ENCODE assay signal across 10 cellular contexts in genomic region chr3:51621091-51621892, GRCh38. TPM values are rescaled to one million over a fixed set of nuclear protein-coding genes. Genes with fewer than 3 reads are reported as not detected.
DNase-seq lines count a peak whose midpoint lies in the region; ATAC-seq and TF ChIP-seq lines count a peak whose summit lies in the region.
"Had no signal": no experiment of that assay in that cellular context is flagged by ENCODE, and none has a peak within 500 bp of the region (broad histone marks: within the 10 kb centered on the region; RNA-seq: fewer than 3 reads in every experiment).

No MANE protein-coding gene starts in this region.

- no peaks in the 10 kb centered on the region for H3K9me3 ChIP-seq in gastrocnemius medialis

- ATAC-seq in left cardiac atrium (peak; percentile 69 to 82), gastrocnemius medialis (peak; percentile 82 to 90), GM19463 (IDR thresholded peaks at IDR 0.05; ENCODE audit: unreplicated experiment) (no peak), HG02973 (IDR thresholded peaks at IDR 0.05; ENCODE audit: unreplicated experiment) (no peak)

- in situ Hi-C loops in G401 (cut with HindIII; ENCODE audit: low sequenced_read_pairs) (no loop called here), gastrocnemius medialis (cut with MboI; ENCODE audit: low sequenced_read_pairs in 4 of 4) (no loop called here)

- no peaks in the 10 kb centered on the region for H3K27me3 ChIP-seq in gastrocnemius medialis
- H3K27me3 ChIP-seq: dorsolateral prefrontal cortex had no signal

- intact Hi-C loops in left cardiac atrium (cut with DNase I) = no loop called here
- intact Hi-C loops in gastrocnemius medialis (cut with DNase I; ENCODE audit: low total_unique reads) = loop anchor here (10.0 kb wide), 1 partner anchor 86 kb away; the partner anchor contains the start of gene RAD54L2

- TF ChIP-seq CTCF in gastrocnemius medialis (IDR thresholded peaks at IDR 0.05 in 4 of 5, conservative IDR thresholded peaks at IDR 0.05 in 1 of 5) = no peak

- H3K36me3 ChIP-seq in gastrocnemius medialis = no peaks in the 10 kb centered on the region

- TF ChIP-seq POLR2A in gastrocnemius medialis (IDR thresholded peaks at IDR 0.05) = no peak

- H3K4me3 ChIP-seq in gastrocnemius medialis = no peak overlapping the region
- H3K4me3 ChIP-seq: dorsolateral prefrontal cortex had no signal

- DNase-seq in G401 (ENCODE audit: low spot score) (peak; percentile 13), amniotic epithelial cell (ENCODE audit: low read depth) (peak; percentile 79), left cardiac atrium (no peak), gastrocnemius medialis (peak; percentile 21 to 45), ecto neural progenitor cell (ENCODE audit: low spot score) (no peak), NCI-H1092 treated with DMSO at 0.1 percent for 48 hours (lab: John Stamatoyannopoulos, UW) (no peak)
- DNase-seq: dorsolateral prefrontal cortex; stimulated activated CD4-positive, alpha-beta T cell treated with anti-CD3 and anti-CD28 coated beads, Interleukin-4, amount 100 ng/mL, for 4 hours had no signal

- peak overlapping the region; percentile 47 to 77 (median 72) for H3K27ac ChIP-seq in gastrocnemius medialis

- H3K4me1 ChIP-seq in gastrocnemius medialis = peaks cover 28 to 35% of the 10 kb centered on the region in 2 donors

RNA-seq across cellular contexts. Expression of gene TEX264, which starts 49.8 kb away (rescaled TPM):
- total RNA-seq in G401 (2014; rRNA removed; shearing (Covaris generic)) = 67.9 and 69.7 TPM in 2 replicates
- total RNA-seq in left cardiac atrium (10 to 100 TPM; 44.1 TPM), gastrocnemius medialis (10 to 100 TPM; 43.9 to 83.5 (median 54.3) TPM)

Comparison
In these comparisons a context has a peak if more than half of its experiments do, and no peak if none do; other contexts are left out.
1. DNase-seq: peak in G401 (single experiment), amniotic epithelial cell (single experiment) and gastrocnemius medialis (2 of 2); none in left cardiac atrium (single experiment), ecto neural progenitor cell (single experiment) and NCI-H1092 treated with DMSO at 0.1 percent for 48 hours (single experiment).
2. ATAC-seq: peak in left cardiac atrium (2 of 2) and gastrocnemius medialis (2 of 2); none in GM19463 (single experiment) and HG02973 (single experiment).